In the genomic region with DNA sequence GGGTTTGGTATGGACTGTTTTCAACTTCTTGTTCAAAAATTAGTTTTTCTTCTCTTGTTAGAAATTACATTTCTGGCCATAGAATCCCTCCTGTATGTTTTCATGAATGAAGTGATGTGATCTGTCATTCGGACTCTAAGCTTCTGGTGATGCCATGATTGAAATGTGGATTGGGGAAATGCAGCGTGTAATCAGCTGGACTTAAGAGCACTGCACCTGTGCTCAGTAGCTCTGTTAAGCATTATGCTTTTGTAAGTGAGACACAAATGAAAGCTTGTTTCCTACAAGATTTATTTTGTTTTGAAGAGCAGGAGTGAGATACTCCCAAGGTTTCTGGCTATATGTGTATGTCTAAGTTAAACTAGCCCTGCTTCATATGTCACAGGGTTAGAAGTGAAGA, we compare ENCODE assay signal across 1 cellular context.
TF ChIP-seq lines count a peak whose summit lies in the region.

No MANE protein-coding gene starts in this region.

TF ChIP-seq in K562, 482 proteins besides CTCF, POLR2A, EP300 and RAD21:
- TF ChIP-seq EHMT2 (IDR thresholded peaks at IDR 0.05) (no peak), SIN3A (IDR thresholded peaks at IDR 0.05; ENCODE audit: borderline replicate concordance in 2 of 2, control insufficient read depth in 1 of 2, low read depth in 2 of 2, low read length in 2 of 2) (no peak), PHF21A (IDR thresholded peaks at IDR 0.05; ENCODE audit: borderline replicate concordance, low read depth) (no peak), ZNF699 (CRISPR knock-in tag; IDR thresholded peaks at IDR 0.05; ENCODE audit: insufficient replicate concordance) (no peak), IRF1 (CRISPR knock-in tag; IDR thresholded peaks at IDR 0.05; ENCODE audit: borderline replicate concordance) (no peak), RCOR1 (IDR thresholded peaks at IDR 0.05; ENCODE audit: borderline replicate concordance in 1 of 2, low read depth in 2 of 2, low read length in 2 of 2) (no peak), ZNF551 (CRISPR knock-in tag; IDR thresholded peaks at IDR 0.05) (no peak), KLF13 (tag; IDR thresholded peaks at IDR 0.05; ENCODE audit: borderline replicate concordance, low read depth) (no peak), ZNF436 (CRISPR knock-in tag; IDR thresholded peaks at IDR 0.05) (no peak), HDAC8 (tag; IDR thresholded peaks at IDR 0.05) (no peak)
- TF ChIP-seq, protein P1, sequence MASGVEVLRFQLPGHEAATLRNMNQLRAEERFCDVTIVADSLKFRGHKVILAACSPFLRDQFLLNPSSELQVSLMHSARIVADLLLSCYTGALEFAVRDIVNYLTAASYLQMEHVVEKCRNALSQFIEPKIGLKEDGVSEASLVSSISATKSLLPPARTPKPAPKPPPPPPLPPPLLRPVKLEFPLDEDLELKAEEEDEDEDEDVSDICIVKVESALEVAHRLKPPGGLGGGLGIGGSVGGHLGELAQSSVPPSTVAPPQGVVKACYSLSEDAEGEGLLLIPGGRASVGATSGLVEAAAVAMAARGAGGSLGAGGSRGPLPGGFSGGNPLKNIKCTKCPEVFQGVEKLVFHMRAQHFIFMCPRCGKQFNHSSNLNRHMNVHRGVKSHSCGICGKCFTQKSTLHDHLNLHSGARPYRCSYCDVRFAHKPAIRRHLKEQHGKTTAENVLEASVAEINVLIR (CRISPR knock-in tag; IDR thresholded peaks at IDR 0.05): no peak
- TF ChIP-seq, protein P2, sequence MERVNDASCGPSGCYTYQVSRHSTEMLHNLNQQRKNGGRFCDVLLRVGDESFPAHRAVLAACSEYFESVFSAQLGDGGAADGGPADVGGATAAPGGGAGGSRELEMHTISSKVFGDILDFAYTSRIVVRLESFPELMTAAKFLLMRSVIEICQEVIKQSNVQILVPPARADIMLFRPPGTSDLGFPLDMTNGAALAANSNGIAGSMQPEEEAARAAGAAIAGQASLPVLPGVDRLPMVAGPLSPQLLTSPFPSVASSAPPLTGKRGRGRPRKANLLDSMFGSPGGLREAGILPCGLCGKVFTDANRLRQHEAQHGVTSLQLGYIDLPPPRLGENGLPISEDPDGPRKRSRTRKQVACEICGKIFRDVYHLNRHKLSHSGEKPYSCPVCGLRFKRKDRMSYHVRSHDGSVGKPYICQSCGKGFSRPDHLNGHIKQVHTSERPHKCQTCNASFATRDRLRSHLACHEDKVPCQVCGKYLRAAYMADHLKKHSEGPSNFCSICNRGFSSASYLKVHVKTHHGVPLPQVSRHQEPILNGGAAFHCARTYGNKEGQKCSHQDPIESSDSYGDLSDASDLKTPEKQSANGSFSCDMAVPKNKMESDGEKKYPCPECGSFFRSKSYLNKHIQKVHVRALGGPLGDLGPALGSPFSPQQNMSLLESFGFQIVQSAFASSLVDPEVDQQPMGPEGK (CRISPR knock-in tag; IDR thresholded peaks at IDR 0.05; ENCODE audit: borderline replicate concordance): no peak
